ENCODE assay signal across 1 cellular context in genomic region chr11:3970101-3970500, GRCh38.
TF ChIP-seq lines count a peak whose summit lies in the region.

No MANE protein-coding gene starts in this region.

TF ChIP-seq in GM23338, 12 proteins besides CTCF, POLR2A, EP300 and RAD21 (continued from another document):
- TF ChIP-seq REST (IDR thresholded peaks at IDR 0.05; ENCODE audit: unreplicated experiment) (no peak), NANOG (IDR thresholded peaks at IDR 0.05; ENCODE audit: borderline replicate concordance) (no peak), ETS1 (IDR thresholded peaks at IDR 0.05) (no peak), EZH2 (IDR thresholded peaks at IDR 0.05; ENCODE audit: low read depth, unreplicated experiment) (no peak), ZNF331 (CRISPR knock-in tag; IDR thresholded peaks at IDR 0.05; ENCODE audit: low read depth) (no peak), ZNF114 (CRISPR knock-in tag; IDR thresholded peaks at IDR 0.05) (no peak), EZH2phosphoT487 (IDR thresholded peaks at IDR 0.05; ENCODE audit: unreplicated experiment) (no peak)
